ENCODE assay signal across 11 cellular contexts in the genomic region with DNA sequence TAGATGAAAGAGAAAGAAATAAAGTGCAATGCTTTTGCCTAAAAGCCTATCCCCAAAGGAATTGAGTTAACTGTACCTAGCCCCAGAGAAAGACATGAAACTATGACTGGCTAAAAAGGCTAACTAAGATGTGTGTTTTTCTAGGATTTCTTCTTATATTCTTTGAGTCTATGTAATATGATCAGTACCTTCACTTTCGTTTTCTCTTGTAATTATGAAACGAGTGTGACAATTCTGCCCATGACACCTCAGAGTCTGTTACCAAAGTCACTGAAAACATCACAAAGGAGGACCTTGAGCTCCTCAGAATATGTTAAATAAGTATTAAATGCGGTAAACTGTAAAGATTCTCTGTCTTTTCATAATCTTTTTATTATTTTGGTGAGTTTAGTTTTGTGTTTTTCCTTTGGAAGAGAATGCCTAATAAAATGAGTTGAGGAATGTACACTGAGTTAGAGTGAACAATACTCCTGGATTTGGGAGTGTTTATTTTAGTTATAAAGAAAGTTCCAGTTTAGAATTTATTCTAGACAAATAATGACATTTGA.
DNase-seq lines count a peak whose midpoint lies in the region; ATAC-seq, FAIRE-seq and TF ChIP-seq lines count a peak whose summit lies in the region.
"Had no signal": no experiment of that assay in that cellular context is flagged by ENCODE, and none has a peak within 500 bp of the region (broad histone marks: within the 10 kb centered on the region; RNA-seq: fewer than 3 reads in every experiment).

No MANE protein-coding gene starts in this region.

- no TSS peak for BruUV-seq in HepG2 (replicated peaks; lab: Mats Ljungman, UMichigan)

- H3K4me3 ChIP-seq in HepG2 (replicated peaks in 1 of 3; ENCODE audit: insufficient read depth in 1 of 3, low read depth in 2 of 3, low read length in 3 of 3), result peak overlapping the region in 1 of 3 experiments; percentile 39; a peak in 3 of 6 replicates
- no peak overlapping the region for H3K4me3 ChIP-seq in right lobe of liver
- H3K4me3 ChIP-seq in upper lobe of right lung, result peak overlapping the region; percentile 20
- peak overlapping the region in 2 of 4 donors; percentile 5 to 7 for H3K4me3 ChIP-seq in esophagus muscularis mucosa
- H3K4me3 ChIP-seq: gastroesophageal sphincter, uterus had no signal

- no peaks in the 10 kb centered on the region for H3K9me3 ChIP-seq in HepG2 (ENCODE audit: low read length)
- no peaks in the 10 kb centered on the region for H3K9me3 ChIP-seq in right lobe of liver
- H3K9me3 ChIP-seq in upper lobe of right lung, result no peaks in the 10 kb centered on the region
- no peaks in the 10 kb centered on the region for H3K9me3 ChIP-seq in esophagus muscularis mucosa
- H3K9me3 ChIP-seq: gastroesophageal sphincter, uterus had no signal

- in situ Hi-C loops in HepG2 (cut with HindIII; ENCODE audit: extremely low pct_ligation_motif_present, low pct_unique_long_range_greater_than_20kb), result no loop called here

- POLR2A ChIA-PET in HepG2 (lab: Yijun Ruan, JAX), result no interaction called here

- H2AFZ ChIP-seq in HepG2 (ENCODE audit: low read length), result peak overlapping the region; percentile 77

- intact Hi-C loops in HepG2 (cut with micrococcal nuclease; ENCODE audit: unreplicated experiment), result no loop called here
- intact Hi-C loops in right lobe of liver (cut with DNase I), result no loop called here
- intact Hi-C loops in upper lobe of right lung (cut with DNase I), result no loop called here
- intact Hi-C loops in esophagus muscularis mucosa (cut with DNase I), result no loop called here

- no peak for FAIRE-seq in HepG2 (lab: Jason Lieb, UNC)

- no peaks in the 10 kb centered on the region for H3K36me3 ChIP-seq in HepG2 (replicated peaks in 1 of 2; ENCODE audit: control insufficient read depth in 1 of 2, insufficient read depth in 2 of 2, low read length in 2 of 2)
- no peaks in the 10 kb centered on the region for H3K36me3 ChIP-seq in right lobe of liver
- no peaks in the 10 kb centered on the region for H3K36me3 ChIP-seq in upper lobe of right lung
- H3K36me3 ChIP-seq in esophagus muscularis mucosa, result no peaks in the 10 kb centered on the region
- H3K36me3 ChIP-seq: gastroesophageal sphincter, uterus had no signal

- DNase-seq in HepG2 (ENCODE audit: low spot score) (peak; percentile 2), right lobe of liver (no peak), OCI-M1 (lab: John Stamatoyannopoulos, UW) (peak; percentile 92), upper lobe of right lung (no peak), DMS79 treated with DMSO at 0.1 percent for 48 hours (lab: John Stamatoyannopoulos, UW) (no peak), esophagus muscularis mucosa (ENCODE audit: extremely low spot score) (no peak)
- no peak for DNase-seq in stimulated activated CD4-positive, alpha-beta T cell treated with anti-CD3 and anti-CD28 coated beads, Interleukin-1b, Interleukin-23, amount 100 ng/mL, for 48 hours
- DNase-seq: NCI-H1436 treated with DMSO at 0.1 percent for 48 hours, uterus had no signal

- TF ChIP-seq EP300 in HepG2 (IDR thresholded peaks at IDR 0.05; ENCODE audit: low read depth in 2 of 2, low read length in 2 of 2), result no peak
- no peak for TF ChIP-seq EP300 in HepG2 (CRISPR knock-in tag; IDR thresholded peaks at IDR 0.05; ENCODE audit: borderline replicate concordance)
- TF ChIP-seq EP300 in esophagus muscularis mucosa (IDR thresholded peaks at IDR 0.05), result no peak

- H3K4me2 ChIP-seq in HepG2 (ENCODE audit: low read depth, low read length), result peak overlapping the region; percentile 48

- no peaks in the 10 kb centered on the region for H3K27me3 ChIP-seq in HepG2 (ENCODE audit: control insufficient read depth in 1 of 2, insufficient read depth in 2 of 2, low read length in 2 of 2)
- no peaks in the 10 kb centered on the region for H3K27me3 ChIP-seq in right lobe of liver
- no peaks in the 10 kb centered on the region for H3K27me3 ChIP-seq in upper lobe of right lung
- H3K27me3 ChIP-seq in esophagus muscularis mucosa, result no peaks in the 10 kb centered on the region
- H3K27me3 ChIP-seq: gastroesophageal sphincter, uterus had no signal

- ATAC-seq in HepG2, result no peak
- no peak for ATAC-seq in right lobe of liver
- peak; percentile 96 for ATAC-seq in HG02885 (IDR thresholded peaks at IDR 0.05; ENCODE audit: poor library complexity, unreplicated experiment)
- no peak for ATAC-seq in upper lobe of right lung
- ATAC-seq: gastroesophageal sphincter had no signal

- H3K27ac ChIP-seq in HepG2 (ENCODE audit: extremely low read length, insufficient read depth, low read length), result no peak overlapping the region
- H3K27ac ChIP-seq in right lobe of liver, result no peak overlapping the region
- H3K27ac ChIP-seq in upper lobe of right lung, result no peak overlapping the region
- H3K27ac ChIP-seq in esophagus muscularis mucosa (replicated peaks in 1 of 4), result no peak overlapping the region
- H3K27ac ChIP-seq: gastroesophageal sphincter, uterus had no signal

- no peaks in the 10 kb centered on the region for H4K20me1 ChIP-seq in HepG2 (ENCODE audit: insufficient read depth, low read length)

- CTCF ChIA-PET in HepG2 (lab: Yijun Ruan, JAX; ENCODE audit: low intra/inter-chr PET ratio, low total read pairs), result no interaction called here

- WGBS in HepG2 (ENCODE audit: low lambda C conversion rate), result 0% methylated on average over 3 of the region's 3 CpGs
- 33% methylated on average over 3 of the region's 3 CpGs for WGBS in right lobe of liver (ENCODE audit: insufficient coverage, low coverage, low lambda C conversion rate, missing lambda C conversion rate)
- WGBS in esophagus muscularis mucosa, result 56% methylated on average over 3 of the region's 3 CpGs

- no peak overlapping the region for H3K9ac ChIP-seq in HepG2 (ENCODE audit: insufficient read depth, low read depth, low read length)

- no peaks in the 10 kb centered on the region for H3K79me2 ChIP-seq in HepG2 (ENCODE audit: insufficient read depth, low read length)

- no peak for TF ChIP-seq RAD21 in HepG2 (CRISPR knock-in tag; IDR thresholded peaks at IDR 0.05)

- TF ChIP-seq CTCF in HepG2 (CRISPR knock-in tag; IDR thresholded peaks at IDR 0.05) (no peak), right lobe of liver (IDR thresholded peaks at IDR 0.05) (no peak), upper lobe of right lung (IDR thresholded peaks at IDR 0.05) (no peak), esophagus muscularis mucosa (IDR thresholded peaks at IDR 0.05) (no peak)

- H3K4me1 ChIP-seq in HepG2 (ENCODE audit: insufficient read depth, low read length) (peaks cover 15% of the 10 kb centered on the region), right lobe of liver (no peaks in the 10 kb centered on the region), upper lobe of right lung (no peaks in the 10 kb centered on the region), esophagus muscularis mucosa (no peaks in the 10 kb centered on the region)
- H3K4me1 ChIP-seq: gastroesophageal sphincter, uterus had no signal

- TF ChIP-seq POLR2A in HepG2 (IDR thresholded peaks at IDR 0.05; ENCODE audit: insufficient read depth in 1 of 2, low read depth in 2 of 2, low read length in 2 of 2) (no peak), right lobe of liver (IDR thresholded peaks at IDR 0.05) (no peak), esophagus muscularis mucosa (IDR thresholded peaks at IDR 0.05; ENCODE audit: low read depth) (no peak)

TF ChIP-seq in HepG2, 621 proteins besides CTCF, POLR2A, EP300 and RAD21:
- no peak for TF ChIP-seq MED13 (CRISPR knock-in tag; IDR thresholded peaks at IDR 0.05)
TF ChIP-seq in HepG2: peak in this region for 0.

Comparison
In these comparisons a context has a peak if more than half of its experiments do, and no peak if none do; other contexts are left out.
1. DNase-seq: peak in HepG2 (single experiment) and OCI-M1 (single experiment); none in right lobe of liver (0 of 3), upper lobe of right lung (single experiment), DMS79 treated with DMSO at 0.1 percent for 48 hours (single experiment), stimulated activated CD4-positive, alpha-beta T cell treated with anti-CD3 and anti-CD28 coated beads, Interleukin-1b, Interleukin-23, amount 100 ng/mL, for 48 hours (single experiment) and esophagus muscularis mucosa (single experiment).